In genomic region chr15:35013370-35013769, GRCh38 we compare ENCODE assay signal across 1 cellular context.
TF ChIP-seq lines count a peak whose summit lies in the region.

No MANE protein-coding gene starts in this region.

TF ChIP-seq in GM12878, 131 proteins besides CTCF, POLR2A, EP300 and RAD21:
- TF ChIP-seq SPI1 (IDR thresholded peaks at IDR 0.05; ENCODE audit: borderline replicate concordance, insufficient read depth, low read depth, low read length) = peak; percentile 21; the same call in 1 of the 2 replicates
- no peak for TF ChIP-seq NR2C2 (IDR thresholded peaks at IDR 0.05; ENCODE audit: borderline replicate concordance, control insufficient read depth, insufficient read length, low read depth)
